1 cellular context compared by ENCODE assay signal in genomic region chr16:10878644-10879498, GRCh38.
TF ChIP-seq lines count a peak whose summit lies in the region.

No MANE protein-coding gene starts in this region.

TF ChIP-seq in WTC11, 78 proteins besides CTCF, POLR2A, EP300 and RAD21 (continued from another document):
- TF ChIP-seq PREB (CRISPR knock-in tag; IDR thresholded peaks at IDR 0.05; ENCODE audit: borderline replicate concordance), result no peak
- no peak for TF ChIP-seq JUN (CRISPR knock-in tag; IDR thresholded peaks at IDR 0.05)
- no peak for TF ChIP-seq FOXK1 (CRISPR knock-in tag; IDR thresholded peaks at IDR 0.05)
- no peak for TF ChIP-seq PRRX2 (CRISPR knock-in tag; IDR thresholded peaks at IDR 0.05)
- TF ChIP-seq ZSCAN18 (CRISPR knock-in tag; IDR thresholded peaks at IDR 0.05), result no peak
